In genomic region chr12:54033980-54034783, GRCh38 we compare ENCODE assay signal across 9 cellular contexts. TPM values are rescaled to one million over a fixed set of nuclear protein-coding genes. Genes with fewer than 3 reads are reported as not detected.
A peak's percentile ranks its signal among the peaks of the same experiment; 100 is the strongest.
DNase-seq lines count a peak whose midpoint lies in the region; ATAC-seq and TF ChIP-seq lines count a peak whose summit lies in the region.
"Had no signal": no experiment of that assay in that cellular context is flagged by ENCODE, and none has a peak within 500 bp of the region (broad histone marks: within the 10 kb centered on the region; RNA-seq: fewer than 3 reads in every experiment).

No MANE protein-coding gene starts in this region.

- no peak for DNase-seq in activated CD4-positive, alpha-beta T cell treated with anti-CD3 and anti-CD28 coated beads for 36 hours
- no peak for DNase-seq in activated CD4-positive, alpha-beta T cell treated with anti-CD3 and anti-CD28 coated beads for 48 hours
- DNase-seq in esophagus squamous epithelium (lab: John Stamatoyannopoulos, UW), result no peak
- DNase-seq in stimulated activated naive CD8-positive, alpha-beta T cell treated with anti-CD3 and anti-CD28 coated beads, Interleukin-15, amount 100 ng/mL, for 72 hours, result no peak
- no peak for DNase-seq in H9
- no peak for DNase-seq in NCI-H1092 (lab: John Stamatoyannopoulos, UW)
- DNase-seq: KBM-7; stimulated activated CD4-positive, alpha-beta T cell treated with anti-CD3 and anti-CD28 coated beads, Interleukin-2, amount 100 ng/mL, for 48 hours had no signal

- peaks cover 21% of the 10 kb centered on the region for H3K4me1 Mint-ChIP-seq in activated CD4-positive, alpha-beta T cell treated with anti-CD3 and anti-CD28 coated beads for 36 hours
- peaks cover 46% of the 10 kb centered on the region for H3K4me1 Mint-ChIP-seq in stimulated activated naive CD8-positive, alpha-beta T cell treated with anti-CD3 and anti-CD28 coated beads, Interleukin-15, amount 100 ng/mL, for 72 hours
- peaks cover 14 to 22% of the 10 kb centered on the region in 2 experiments for H3K4me1 Mint-ChIP-seq in H9

- H3K27ac ChIP-seq in esophagus squamous epithelium, result peak overlapping the region; percentile 33 to 77 (median 60)
- no peak overlapping the region for H3K27ac ChIP-seq in H9 (ENCODE audit: insufficient read length, low read depth, low read length)
- H3K27ac ChIP-seq: BLaER1 had no signal

- no peaks in the 10 kb centered on the region for H3K79me2 ChIP-seq in H9 (ENCODE audit: insufficient read depth, low read length)

- H3K79me1 ChIP-seq in H9 (ENCODE audit: insufficient read depth, low read depth, low read length, poor library complexity, severe bottlenecking), result no peaks in the 10 kb centered on the region

- H3K27me3 ChIP-seq in esophagus squamous epithelium (peaks cover 0 to 97% (median 6%) of the 10 kb centered on the region in 4 donors), H9 (ENCODE audit: insufficient read depth, low read length) (peaks cover 97% of the 10 kb centered on the region)

- H3K9me3 Mint-ChIP-seq in activated CD4-positive, alpha-beta T cell treated with anti-CD3 and anti-CD28 coated beads for 36 hours (ENCODE audit: low read depth), result peaks cover 3% of the 10 kb centered on the region
- no peaks in the 10 kb centered on the region for H3K9me3 Mint-ChIP-seq in stimulated activated naive CD8-positive, alpha-beta T cell treated with anti-CD3 and anti-CD28 coated beads, Interleukin-15, amount 100 ng/mL, for 72 hours
- peaks cover 2 to 9% of the 10 kb centered on the region in 2 experiments; a peak in 3 of 5 replicates for H3K9me3 Mint-ChIP-seq in H9

- H3K36me3 ChIP-seq in esophagus squamous epithelium, result no peaks in the 10 kb centered on the region
- H3K36me3 ChIP-seq: BLaER1 had no signal

- no peaks in the 10 kb centered on the region for H3K36me3 Mint-ChIP-seq in activated CD4-positive, alpha-beta T cell treated with anti-CD3 and anti-CD28 coated beads for 36 hours (ENCODE audit: low read depth)
- H3K36me3 Mint-ChIP-seq in H9 (ENCODE audit: insufficient read depth in 1 of 3, low read depth in 3 of 3), result peaks cover 0 to 7% (median 0%) of the 10 kb centered on the region in 3 experiments; a peak in 2 of 7 replicates

- no peak overlapping the region for H3K4me2 ChIP-seq in H9 (ENCODE audit: insufficient read depth, insufficient read length, low read length)
- H3K4me2 ChIP-seq: BLaER1 had no signal

- TF ChIP-seq POLR2A in esophagus squamous epithelium (IDR thresholded peaks at IDR 0.05), result no peak

- no peak overlapping the region for H2BK12ac ChIP-seq in H9 (ENCODE audit: insufficient read length, low read depth, low read length)

- H3K4ac ChIP-seq in H9 (ENCODE audit: low read depth, low read length), result no peak overlapping the region

- no peak overlapping the region for H3K14ac ChIP-seq in H9 (ENCODE audit: insufficient read depth, low read length)

- H3K4me1 ChIP-seq in esophagus squamous epithelium, result peaks cover 16 to 90% (median 26%) of the 10 kb centered on the region in 3 donors
- H3K4me1 ChIP-seq in H9 (ENCODE audit: insufficient read depth, low read length), result no peaks in the 10 kb centered on the region

- no peak for TF ChIP-seq CTCF in esophagus squamous epithelium (IDR thresholded peaks at IDR 0.05)
- no peak for TF ChIP-seq CTCF in H9 (conservative IDR thresholded peaks at IDR 0.05)

- POLR2A ChIA-PET in activated CD4-positive, alpha-beta T cell treated with anti-CD3 and anti-CD28 coated beads for 36 hours (lab: Charles Lee), result no interaction called here

- H2AFZ ChIP-seq in H9 (ENCODE audit: low read length), result no peak overlapping the region

- H2BK120ac ChIP-seq in H9 (ENCODE audit: low read depth, low read length, poor library complexity, severe bottlenecking), result no peak overlapping the region

- H4K91ac ChIP-seq in H9 (ENCODE audit: insufficient read length, low read depth, low read length), result no peak overlapping the region

- no peak overlapping the region for H3K23ac ChIP-seq in H9 (ENCODE audit: insufficient read length, low read depth, low read length)

- H3K9ac ChIP-seq in H9 (ENCODE audit: extremely low read depth, insufficient read length, low read length), result no peak overlapping the region
- H3K9ac ChIP-seq: BLaER1 had no signal

- H2BK5ac ChIP-seq in H9 (ENCODE audit: insufficient read length, low read length), result no peak overlapping the region

- WGBS in esophagus squamous epithelium, 2 donors, result 20 to 22% methylated on average over 15 to 20 of the region's 57 CpGs
- WGBS in H9 (ENCODE audit: extremely low coverage, insufficient read length, low lambda C conversion rate), result no CpG with 5 or more reads among the region's 57 CpGs

- H3T11ph ChIP-seq in H9 (ENCODE audit: low read length), result no peak overlapping the region

- ATAC-seq in activated CD4-positive, alpha-beta T cell treated with anti-CD3 and anti-CD28 coated beads for 36 hours, result no peak
- peak; percentile 38 for ATAC-seq in stimulated activated naive CD8-positive, alpha-beta T cell treated with anti-CD3 and anti-CD28 coated beads, Interleukin-15, amount 100 ng/mL, for 72 hours

- CTCF ChIA-PET in activated CD4-positive, alpha-beta T cell treated with anti-CD3 and anti-CD28 coated beads for 36 hours (lab: Charles Lee), result interaction anchor here (0.6 to 2.2 kb wide), 6 partner anchors 11 to 287 kb away, joined by 3 to 25 read pairs (median 4); no protein-coding TSS in a partner anchor

- no peak overlapping the region for H2BK20ac ChIP-seq in H9 (ENCODE audit: low read depth, low read length, poor library complexity, severe bottlenecking)

- H3K4me3 ChIP-seq in esophagus squamous epithelium, result peak overlapping the region; percentile 33 to 71 (median 53)

- no peak overlapping the region for H2BK15ac ChIP-seq in H9 (ENCODE audit: low read depth, low read length)

- intact Hi-C loops in activated CD4-positive, alpha-beta T cell treated with anti-CD3 and anti-CD28 coated beads for 36 hours (cut with DNase I, micrococcal nuclease), result loop anchor here in 1 of 2 experiments (2.0 kb wide), 2 partner anchors 105 to 167 kb away; no protein-coding TSS in a partner anchor
- intact Hi-C loops in esophagus squamous epithelium (cut with DNase I), result loop anchor here (5.0 kb wide), 1 partner anchor 158 kb away; no protein-coding TSS in a partner anchor

- no peak overlapping the region for H4K5ac ChIP-seq in H9 (ENCODE audit: insufficient read length, low read depth, low read length)

- no peak overlapping the region for H4K8ac ChIP-seq in H9 (replicated peaks; ENCODE audit: insufficient read length, low read depth, low read length)

- H3K9me3 ChIP-seq in esophagus squamous epithelium, result no peaks in the 10 kb centered on the region
- no peaks in the 10 kb centered on the region for H3K9me3 ChIP-seq in H9 (ENCODE audit: control insufficient read depth, low read depth, low read length)

- H3K27ac Mint-ChIP-seq in activated CD4-positive, alpha-beta T cell treated with anti-CD3 and anti-CD28 coated beads for 36 hours, result no peak overlapping the region
- no peak overlapping the region for H3K27ac Mint-ChIP-seq in stimulated activated naive CD8-positive, alpha-beta T cell treated with anti-CD3 and anti-CD28 coated beads, Interleukin-15, amount 100 ng/mL, for 72 hours
- H3K27ac Mint-ChIP-seq in H9, result no peak overlapping the region

- H3K56ac ChIP-seq in H9 (ENCODE audit: insufficient read length, low read depth, low read length), result no peak overlapping the region

- no peak overlapping the region for H3K18ac ChIP-seq in H9 (ENCODE audit: insufficient read length, low read depth, low read length)

- H3K27me3 Mint-ChIP-seq in activated CD4-positive, alpha-beta T cell treated with anti-CD3 and anti-CD28 coated beads for 36 hours, result peaks cover 66% of the 10 kb centered on the region
- H3K27me3 Mint-ChIP-seq in stimulated activated naive CD8-positive, alpha-beta T cell treated with anti-CD3 and anti-CD28 coated beads, Interleukin-15, amount 100 ng/mL, for 72 hours, result peaks cover 100% of the 10 kb centered on the region
- peaks cover 99% of the 10 kb centered on the region for H3K27me3 Mint-ChIP-seq in H9 (ENCODE audit: low read depth)

- no peak overlapping the region for H2AK5ac ChIP-seq in H9 (ENCODE audit: insufficient read length, low read length)

- no peaks in the 10 kb centered on the region for H4K20me1 ChIP-seq in H9 (ENCODE audit: control insufficient read depth, insufficient read depth, insufficient read length)

- H3K23me2 ChIP-seq in H9 (ENCODE audit: insufficient read length, low read depth, low read length, poor library complexity, severe bottlenecking), result no peaks in the 10 kb centered on the region

- H3K4me3 Mint-ChIP-seq in activated CD4-positive, alpha-beta T cell treated with anti-CD3 and anti-CD28 coated beads for 36 hours, result peak overlapping the region; percentile 35
- peak overlapping the region; percentile 68 to 74 for H3K4me3 Mint-ChIP-seq in stimulated activated naive CD8-positive, alpha-beta T cell treated with anti-CD3 and anti-CD28 coated beads, Interleukin-15, amount 100 ng/mL, for 72 hours
- H3K4me3 Mint-ChIP-seq in H9, result peak overlapping the region in 1 of 2 experiments; percentile 40; a peak in 2 of 5 replicates

RNA-seq across cellular contexts. Expression of gene HOXC5, which starts 1.3 kb away (rescaled TPM):
- total RNA-seq in activated CD4-positive, alpha-beta T cell treated with anti-CD3 and anti-CD28 coated beads for 36 hours, result not detected
- total RNA-seq in esophagus squamous epithelium, result 1 to 10 TPM in 1 of 4 donors, under 1 TPM in 1, not detected in 2; 0.31 to 1.1 TPM
- total RNA-seq in H9 (2021), result not detected in 2 replicates

RNA-seq across cellular contexts. Expression of gene HOXC6, which starts 5.9 kb away (rescaled TPM):
- not detected for total RNA-seq in activated CD4-positive, alpha-beta T cell treated with anti-CD3 and anti-CD28 coated beads for 36 hours
- total RNA-seq in esophagus squamous epithelium (1 to 10 TPM in 1 of 4 donors, under 1 TPM in 2, not detected in 1; 0.21 to 1.1 (median 0.30) TPM), H9 (2021) (not detected in 2 replicates)

RNA-seq across cellular contexts. Expression of gene HOXC4, which starts 19.5 kb away (rescaled TPM):
- not detected for total RNA-seq in activated CD4-positive, alpha-beta T cell treated with anti-CD3 and anti-CD28 coated beads for 36 hours
- 1 to 10 TPM; 1.1 to 3.1 (median 1.3) TPM for total RNA-seq in esophagus squamous epithelium
- total RNA-seq in H9 (2021), result not detected in 2 replicates

RNA-seq across cellular contexts. Expression of gene HOXC8, which starts 25.4 kb away (rescaled TPM):
- total RNA-seq in activated CD4-positive, alpha-beta T cell treated with anti-CD3 and anti-CD28 coated beads for 36 hours, result not detected
- total RNA-seq in esophagus squamous epithelium (under 1 TPM in 1 of 4 donors, not detected in 3; 0.70 TPM), H9 (2021) (not detected in 2 replicates)

RNA-seq across cellular contexts. Expression of gene HOXC9, which starts 34.2 kb away (rescaled TPM):
- not detected for total RNA-seq in activated CD4-positive, alpha-beta T cell treated with anti-CD3 and anti-CD28 coated beads for 36 hours
- 1 to 10 TPM in 1 of 4 donors, not detected in 3; 1.5 TPM for total RNA-seq in esophagus squamous epithelium
- not detected in 2 replicates for total RNA-seq in H9 (2021)
